In the genomic region with DNA sequence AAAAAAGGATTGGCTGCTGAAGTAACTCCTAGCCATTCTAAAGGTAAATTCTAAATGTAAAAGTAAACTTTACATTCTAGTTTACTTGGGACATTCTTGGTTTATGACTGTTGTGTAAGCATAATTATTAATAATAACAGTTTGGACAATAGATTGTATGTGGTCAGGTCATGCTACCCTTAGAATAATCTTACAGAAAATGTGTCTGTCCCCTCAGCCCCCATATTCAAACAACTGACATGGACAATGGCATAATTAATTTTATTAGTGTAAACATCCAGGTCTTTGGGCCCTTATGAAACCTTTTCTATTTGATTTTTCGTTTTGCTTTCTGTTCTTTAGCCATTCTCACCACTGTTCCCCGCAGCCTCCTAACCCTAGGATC, we compare ENCODE assay signal across 18 cellular contexts. TPM values are rescaled to one million over a fixed set of nuclear protein-coding genes. Genes with fewer than 3 reads are reported as not detected.
DNase-seq lines count a peak whose midpoint lies in the region; ATAC-seq and TF ChIP-seq lines count a peak whose summit lies in the region.
"Had no signal": no experiment of that assay in that cellular context is flagged by ENCODE, and none has a peak within 500 bp of the region (broad histone marks: within the 10 kb centered on the region; RNA-seq: fewer than 3 reads in every experiment).

No MANE protein-coding gene starts in this region.

- H2AFZ ChIP-seq in IMR-90 (replicated peaks; ENCODE audit: low read length, poor library complexity) (no peak overlapping the region), hepatocyte (no peak overlapping the region)

- H3K9me3 Mint-ChIP-seq in activated naive CD8-positive, alpha-beta T cell treated with anti-CD3 and anti-CD28 coated beads, Interleukin-2, amount 50 U/mL, for 24 hours, result no peaks in the 10 kb centered on the region
- H3K9me3 Mint-ChIP-seq: activated CD4-positive, alpha-beta T cell treated with anti-CD3 and anti-CD28 coated beads, Interleukin-2, amount 10 ng/mL, durations not matched to agents 24 days and 14 days; activated T-cell treated with anti-CD3 and anti-CD28 coated beads, Interleukin-2, amount 50 U/mL, for 72 hours; naive B cell had no signal

- peaks cover 21% of the 10 kb centered on the region for H3K4me1 Mint-ChIP-seq in activated naive CD8-positive, alpha-beta T cell treated with anti-CD3 and anti-CD28 coated beads, Interleukin-2, amount 50 U/mL, for 24 hours

- no peak for TF ChIP-seq RAD21 in IMR-90 (IDR thresholded peaks at IDR 0.05; ENCODE audit: low read length)

- dilution Hi-C loops in IMR-90 (cut with HindIII; ENCODE audit: low sequenced_read_pairs, unreplicated experiment), result no loop called here

- H3K9ac ChIP-seq in IMR-90 (ENCODE audit: low read depth, low read length) (no peak overlapping the region), subcutaneous abdominal adipose tissue (ENCODE audit: low read length in 5 of 5) (no peak overlapping the region)

- no peak overlapping the region for H4K91ac ChIP-seq in IMR-90 (ENCODE audit: insufficient read depth, low read depth, low read length)

- H3K4me1 ChIP-seq in IMR-90 (ENCODE audit: control insufficient read depth, insufficient read depth, low read length), result peaks cover 13% of the 10 kb centered on the region
- no peaks in the 10 kb centered on the region for H3K4me1 ChIP-seq in hepatocyte (ENCODE audit: insufficient read depth)
- H3K4me1 ChIP-seq in subcutaneous abdominal adipose tissue (ENCODE audit: control insufficient read depth in 5 of 5, insufficient read depth in 5 of 5, low read length in 5 of 5), result peaks cover 0 to 26% (median 18%) of the 10 kb centered on the region in 5 donors
- H3K4me1 ChIP-seq: right lobe of liver had no signal

- CTCF ChIA-PET in IMR-90 (lab: Yijun Ruan, JAX), result no interaction called here

- H3K27ac ChIP-seq in IMR-90 (ENCODE audit: insufficient read depth, low read length), result peak overlapping the region; percentile 7; the same call in 1 of the 2 replicates
- H3K27ac ChIP-seq in hepatocyte, result peak overlapping the region; percentile 49
- H3K27ac ChIP-seq in subcutaneous abdominal adipose tissue (ENCODE audit: low read depth, low read length), result peak overlapping the region; percentile 68
- H3K27ac ChIP-seq: C4-2B, right lobe of liver had no signal

- no peak overlapping the region for H3K18ac ChIP-seq in IMR-90 (ENCODE audit: low read depth, low read length)

- intact Hi-C loops in IMR-90 (cut with micrococcal nuclease), result no loop called here

- peaks cover 36% of the 10 kb centered on the region for H3K36me3 Mint-ChIP-seq in activated naive CD8-positive, alpha-beta T cell treated with anti-CD3 and anti-CD28 coated beads, Interleukin-2, amount 50 U/mL, for 24 hours (ENCODE audit: low read depth)

- H3K4me3 ChIP-seq in IMR-90 (ENCODE audit: insufficient read depth, low read depth, low read length) (no peak overlapping the region), hepatocyte (no peak overlapping the region), subcutaneous abdominal adipose tissue (ENCODE audit: low read depth in 1 of 5, low read length in 5 of 5) (no peak overlapping the region)
- H3K4me3 ChIP-seq: right lobe of liver had no signal

- WGBS in IMR-90 (ENCODE audit: extremely low coverage in 2 of 2, insufficient read length in 1 of 2), 2 experiments, result no CpG with 5 or more reads among the region's 2 CpGs
- 81% methylated on average over 2 of the region's 2 CpGs for WGBS in hepatocyte (ENCODE audit: low lambda C conversion rate, missing lambda C conversion rate)

- peak overlapping the region; percentile 14 for H3K27ac Mint-ChIP-seq in activated naive CD8-positive, alpha-beta T cell treated with anti-CD3 and anti-CD28 coated beads, Interleukin-2, amount 50 U/mL, for 24 hours
- H3K27ac Mint-ChIP-seq: activated CD4-positive, alpha-beta T cell treated with anti-CD3 and anti-CD28 coated beads, Interleukin-2, amount 10 ng/mL, durations not matched to agents 24 days and 14 days; activated T-cell treated with anti-CD3 and anti-CD28 coated beads, Interleukin-2, amount 50 U/mL, for 72 hours had no signal

- H3K4me2 ChIP-seq in IMR-90 (ENCODE audit: low read depth, low read length) (no peak overlapping the region), hepatocyte (no peak overlapping the region)

- BruUV-seq in IMR-90 (replicated peaks; lab: Mats Ljungman, UMichigan), result no TSS peak

- H2AK5ac ChIP-seq in IMR-90 (ENCODE audit: low read depth, low read length), result no peak overlapping the region

- H3K27me3 ChIP-seq in IMR-90 (ENCODE audit: control insufficient read depth, insufficient read depth, low read length) (no peaks in the 10 kb centered on the region), hepatocyte (no peaks in the 10 kb centered on the region), subcutaneous abdominal adipose tissue (ENCODE audit: control insufficient read depth in 5 of 5, insufficient read depth in 4 of 5, low read length in 5 of 5) (no peaks in the 10 kb centered on the region)
- H3K27me3 ChIP-seq: right lobe of liver had no signal

- no peak overlapping the region for H2AK9ac ChIP-seq in IMR-90 (replicated peaks; ENCODE audit: low read depth, low read length, poor library complexity)

- H3K4ac ChIP-seq in IMR-90 (ENCODE audit: low read depth, low read length), result no peak overlapping the region

- no peak overlapping the region for H3K14ac ChIP-seq in IMR-90 (replicated peaks; ENCODE audit: low read depth, low read length)

- H3K9me3 ChIP-seq in IMR-90 (ENCODE audit: control insufficient read depth, insufficient read depth, low read length), result peaks cover 3% of the 10 kb centered on the region; the same call in 1 of the 2 replicates
- no peaks in the 10 kb centered on the region for H3K9me3 ChIP-seq in hepatocyte (ENCODE audit: low read depth)
- H3K9me3 ChIP-seq in subcutaneous abdominal adipose tissue (ENCODE audit: control insufficient read depth in 5 of 5, low read length in 5 of 5), result peaks cover 0 to 7% (median 0%) of the 10 kb centered on the region in 5 donors
- H3K9me3 ChIP-seq: right lobe of liver had no signal

- no peak for TF ChIP-seq CTCF in IMR-90 (conservative IDR thresholded peaks at IDR 0.05; ENCODE audit: low read depth, low read length)
- TF ChIP-seq CTCF in hepatocyte (IDR thresholded peaks at IDR 0.05; ENCODE audit: poor library complexity), result no peak

- H3K23ac ChIP-seq in IMR-90 (ENCODE audit: low read depth, low read length), result no peak overlapping the region

- ATAC-seq in IMR-90 (ENCODE audit: low read depth), result no peak
- no peak for ATAC-seq in activated naive CD8-positive, alpha-beta T cell treated with anti-CD3 and anti-CD28 coated beads, Interleukin-2, amount 50 U/mL, for 24 hours
- ATAC-seq: activated T-cell treated with anti-CD3 and anti-CD28 coated beads, Interleukin-2, amount 50 U/mL, for 72 hours; right lobe of liver had no signal

- POLR2A ChIA-PET in IMR-90 (lab: Charles Lee; ENCODE audit: unreplicated experiment), result no interaction called here

- no peak overlapping the region for H2BK15ac ChIP-seq in IMR-90 (ENCODE audit: low read depth, low read length)

- H4K20me1 ChIP-seq in IMR-90 (ENCODE audit: insufficient read depth, low read length) (peaks cover 45% of the 10 kb centered on the region), hepatocyte (ENCODE audit: insufficient read depth, poor library complexity, severe bottlenecking) (peaks cover 16% of the 10 kb centered on the region)

- H3K79me1 ChIP-seq in IMR-90 (ENCODE audit: low read depth in 1 of 2, low read length in 2 of 2), result peaks cover 10 to 13% of the 10 kb centered on the region in 2 experiments; a peak in 3 of 4 replicates

- no peaks in the 10 kb centered on the region for H3K27me3 Mint-ChIP-seq in activated naive CD8-positive, alpha-beta T cell treated with anti-CD3 and anti-CD28 coated beads, Interleukin-2, amount 50 U/mL, for 24 hours
- H3K27me3 Mint-ChIP-seq: activated CD4-positive, alpha-beta T cell treated with anti-CD3 and anti-CD28 coated beads, Interleukin-2, amount 10 ng/mL, durations not matched to agents 24 days and 14 days; naive B cell had no signal

- H2BK120ac ChIP-seq in IMR-90 (ENCODE audit: low read depth, low read length), result no peak overlapping the region; the same call in 1 of the 2 replicates

- in situ Hi-C loops in IMR-90 (cut with MboI; ENCODE audit: low sequenced_read_pairs), result no loop called here

- H4K5ac ChIP-seq in IMR-90 (ENCODE audit: low read depth, low read length), result no peak overlapping the region

- no peak overlapping the region for H2BK20ac ChIP-seq in IMR-90 (ENCODE audit: low read depth, low read length)

- H3K36me3 ChIP-seq in IMR-90 (ENCODE audit: control insufficient read depth, insufficient read depth, low read length) (peaks cover 17% of the 10 kb centered on the region), hepatocyte (replicated peaks; ENCODE audit: insufficient read depth, low read depth) (no peaks in the 10 kb centered on the region), subcutaneous abdominal adipose tissue (ENCODE audit: control insufficient read depth in 5 of 5, insufficient read depth in 5 of 5, low read length in 5 of 5) (peaks cover 27 to 37% (median 33%) of the 10 kb centered on the region in 5 donors)

- no peak overlapping the region for H3K56ac ChIP-seq in IMR-90 (ENCODE audit: extremely low read depth, insufficient read depth, low read length)

- H2BK5ac ChIP-seq in IMR-90 (ENCODE audit: low read depth, low read length, poor library complexity, severe bottlenecking), result peak overlapping the region; percentile 29

- no peak overlapping the region for H4K8ac ChIP-seq in IMR-90 (ENCODE audit: low read depth in 2 of 2, low read length in 2 of 2)

- no peaks in the 10 kb centered on the region for H3K79me2 ChIP-seq in hepatocyte

- no peaks in the 10 kb centered on the region for H3K9me1 ChIP-seq in IMR-90 (ENCODE audit: insufficient read depth, low read length)

- no peak overlapping the region for H3K4me3 Mint-ChIP-seq in activated naive CD8-positive, alpha-beta T cell treated with anti-CD3 and anti-CD28 coated beads, Interleukin-2, amount 50 U/mL, for 24 hours
- H3K4me3 Mint-ChIP-seq: activated CD4-positive, alpha-beta T cell treated with anti-CD3 and anti-CD28 coated beads, Interleukin-2, amount 10 ng/mL, durations not matched to agents 24 days and 14 days; activated T-cell treated with anti-CD3 and anti-CD28 coated beads, Interleukin-2, amount 50 U/mL, for 72 hours; naive B cell had no signal

- H3K9me2 ChIP-seq in hepatocyte (replicated peaks; ENCODE audit: insufficient read depth), result no peaks in the 10 kb centered on the region

- TF ChIP-seq POLR2A in IMR-90 (IDR thresholded peaks at IDR 0.05; ENCODE audit: low read depth, low read length), result no peak

- DNase-seq in IMR-90 (no peak), hepatocyte (ENCODE audit: low spot score) (no peak), HUDEP-2 (lab: John Stamatoyannopoulos, UW; ENCODE audit: unreplicated experiment in 76 of 76) (no peak), C1 segment of cervical spinal cord (lab: John Stamatoyannopoulos, UW) (no peak)
- DNase-seq in activated naive CD8-positive, alpha-beta T cell treated with anti-CD3 and anti-CD28 coated beads, Interleukin-2, amount 50 U/mL, for 24 hours, result no peak
- DNase-seq in stimulated activated CD4-positive, alpha-beta T cell treated with anti-CD3 and anti-CD28 coated beads, Interleukin-1b, Interleukin-23, amount 100 ng/mL, for 48 hours, result no peak
- DNase-seq: activated CD4-positive, alpha-beta T cell treated with anti-CD3 and anti-CD28 coated beads, Interleukin-2, amount 10 ng/mL, durations not matched to agents 24 days and 14 days; activated T-cell treated with anti-CD3 and anti-CD28 coated beads, Interleukin-2, amount 50 U/mL, for 72 hours; cortex of kidney; H7; hypothalamus; left colon; naive B cell; right lobe of liver; SHP77 treated with DMSO at 0.1 percent for 48 hours; T1000 had no signal

RNA-seq across cellular contexts. Expression of gene VIM, which starts 11.2 kb away (rescaled TPM):
- 6,409 and 6,735 TPM in 2 replicates for total RNA-seq in IMR-90 (2012; rRNA removed)
- polyA plus RNA-seq in IMR-90 (2012; rRNA removed), result 4,502 and 5,313 TPM in 2 replicates
- 3,296 and 6,454 TPM in 2 replicates for polyA plus RNA-seq in IMR-90 (2012; cell fraction: cytosol; rRNA removed)
- 3,181 and 7,305 TPM in 2 replicates for polyA plus RNA-seq in IMR-90 (2012; cell fraction: nucleus; rRNA removed; ENCODE audit: low replicate concordance)
- total RNA-seq in hepatocyte, result 833 and 1,051 TPM in 2 replicates
- polyA plus RNA-seq in hepatocyte, result 302 and 335 TPM in 2 replicates

RNA-seq across cellular contexts. Expression of gene TRDMT1, which starts 37.8 kb away (rescaled TPM):
- total RNA-seq in IMR-90 (2012; rRNA removed), result 4.7 and 6.7 TPM in 2 replicates
- 2.1 and 2.2 TPM in 2 replicates for polyA plus RNA-seq in IMR-90 (2012; rRNA removed)
- 0.90 and 4.7 TPM in 2 replicates for polyA plus RNA-seq in IMR-90 (2012; cell fraction: cytosol; rRNA removed)
- 0.49 and 4.0 TPM in 2 replicates for polyA plus RNA-seq in IMR-90 (2012; cell fraction: nucleus; rRNA removed; ENCODE audit: low replicate concordance)
- total RNA-seq in hepatocyte, result 4.2 and 5.4 TPM in 2 replicates
- 3.5 and 5.9 TPM in 2 replicates for polyA plus RNA-seq in hepatocyte

Comparison
In these comparisons a context has a peak if more than half of its experiments do, and no peak if none do; other contexts are left out.
1. H3K27ac ChIP-seq: peak in every context shown above with its lines; median percentile 68 in subcutaneous abdominal adipose tissue; 49 in hepatocyte; 7 in IMR-90.